ENCODE assay signal across 9 cellular contexts in the genomic region with DNA sequence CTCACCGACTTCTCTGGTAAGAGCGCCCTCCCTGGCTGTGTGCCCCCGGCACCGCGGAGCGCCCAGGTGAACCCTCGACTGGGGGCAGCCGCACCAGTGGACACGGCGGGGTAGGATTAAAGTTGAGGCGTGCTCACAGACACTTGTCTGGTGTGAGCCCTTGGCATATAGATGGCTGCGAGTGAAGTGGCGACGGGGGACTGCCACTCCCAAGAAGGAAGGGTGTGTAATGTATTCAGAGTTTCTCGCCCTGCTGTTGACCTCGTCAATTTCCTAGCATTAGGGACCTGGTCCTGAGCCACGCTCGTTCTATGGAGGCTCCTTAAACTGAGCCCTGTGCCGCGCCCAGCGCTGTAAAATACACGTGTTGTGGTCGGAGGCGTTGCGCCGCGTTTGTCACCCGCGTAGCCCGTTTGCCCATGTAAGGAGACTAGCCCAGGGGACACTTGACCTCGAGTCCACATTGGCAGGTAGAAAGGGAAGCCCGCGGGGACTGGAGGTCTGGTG. TPM values are rescaled to one million over a fixed set of nuclear protein-coding genes. Genes with fewer than 3 reads are reported as not detected.
A peak's percentile ranks its signal among the peaks of the same experiment; 100 is the strongest.
DNase-seq lines count a peak whose midpoint lies in the region; ATAC-seq and TF ChIP-seq lines count a peak whose summit lies in the region.
"Had no signal": no experiment of that assay in that cellular context is flagged by ENCODE, and none has a peak within 500 bp of the region (broad histone marks: within the 10 kb centered on the region; RNA-seq: fewer than 3 reads in every experiment).

No MANE protein-coding gene starts in this region.

- H3K36me3 ChIP-seq in Caco-2 (ENCODE audit: control insufficient read depth, insufficient read depth, low read length) (no peaks in the 10 kb centered on the region), ectodermal cell (ENCODE audit: control insufficient read depth, insufficient read depth, low read length) (no peaks in the 10 kb centered on the region), mucosa of descending colon (ENCODE audit: low read depth) (no peaks in the 10 kb centered on the region), upper lobe of right lung (peaks cover 11% of the 10 kb centered on the region)

- TF ChIP-seq CTCF in Caco-2 (IDR thresholded peaks at IDR 0.05; ENCODE audit: insufficient read depth in 1 of 2, low read depth in 1 of 2, low read length in 1 of 2, severe bottlenecking in 1 of 2, unreplicated experiment in 1 of 2): no peak
- no peak for TF ChIP-seq CTCF in mucosa of descending colon (IDR thresholded peaks at IDR 0.05)
- TF ChIP-seq CTCF in upper lobe of right lung (IDR thresholded peaks at IDR 0.05): no peak

- H3K4me3 ChIP-seq in Caco-2 (ENCODE audit: low read depth, low read length): peak overlapping the region; percentile 38
- peak overlapping the region; percentile 32 for H3K4me3 ChIP-seq in ectodermal cell (ENCODE audit: insufficient read depth, low read depth, low read length)
- H3K4me3 ChIP-seq in mucosa of descending colon: peak overlapping the region; percentile 23
- peak overlapping the region; percentile 80 for H3K4me3 ChIP-seq in upper lobe of right lung

- peaks cover 6% of the 10 kb centered on the region for H3K4me1 Mint-ChIP-seq in Caco-2 (ENCODE audit: low read depth, unreplicated experiment)

- BruUV-seq in Caco-2 (replicated peaks; lab: Mats Ljungman, UMichigan): no TSS peak

- CTCF ChIA-PET in Caco-2 (lab: Charles Lee): interaction anchor here (2.2 kb wide), 1 partner anchor 188 kb away, joined by 8 read pairs; no protein-coding TSS in a partner anchor

- DNase-seq in Caco-2 (no peak), RKO (ENCODE audit: low spot score) (peak; percentile 57), mucosa of descending colon (peak; percentile 78 to 85 (median 83)), upper lobe of right lung (peak; percentile 80), occipital lobe (lab: John Stamatoyannopoulos, UW) (no peak)

- peaks cover 34% of the 10 kb centered on the region for H3K27me3 Mint-ChIP-seq in Caco-2 (ENCODE audit: insufficient read depth, unreplicated experiment)

- peaks cover 6% of the 10 kb centered on the region for H3K36me3 Mint-ChIP-seq in Caco-2 (ENCODE audit: insufficient read depth, unreplicated experiment)

- no peaks in the 10 kb centered on the region for H3K9me3 Mint-ChIP-seq in Caco-2 (ENCODE audit: unreplicated experiment)

- WGBS in ectodermal cell, 2 experiments: 17 to 19% methylated on average over 33 of the region's 33 CpGs

- H3K9me3 ChIP-seq in Caco-2 (no peaks in the 10 kb centered on the region), ectodermal cell (ENCODE audit: control insufficient read depth, low read length) (no peaks in the 10 kb centered on the region), mucosa of descending colon (no peaks in the 10 kb centered on the region), upper lobe of right lung (no peaks in the 10 kb centered on the region)

- ATAC-seq in mucosa of descending colon: peak; percentile 59
- ATAC-seq in upper lobe of right lung: peak; percentile 23
- no peak for ATAC-seq in GM18519 (IDR thresholded peaks at IDR 0.05; ENCODE audit: low FRiP score, unreplicated experiment)
- ATAC-seq in HG02938 (IDR thresholded peaks at IDR 0.05; ENCODE audit: unreplicated experiment): no peak

- H3K27me3 ChIP-seq in Caco-2 (replicated peaks; ENCODE audit: control insufficient read depth, insufficient read depth, low read length): peaks cover 3% of the 10 kb centered on the region; the same call in 1 of the 2 replicates
- peaks cover 59% of the 10 kb centered on the region for H3K27me3 ChIP-seq in ectodermal cell (ENCODE audit: control insufficient read depth, insufficient read depth, low read length, poor library complexity, severe bottlenecking)
- no peaks in the 10 kb centered on the region for H3K27me3 ChIP-seq in upper lobe of right lung

- intact Hi-C loops in Caco-2 (cut with micrococcal nuclease; ENCODE audit: unreplicated experiment): no loop called here
- intact Hi-C loops in mucosa of descending colon (cut with DNase I, micrococcal nuclease): loop anchor here in 1 of 2 donors (10.0 kb wide), 2 partner anchors 162 to 192 kb away; no protein-coding TSS in a partner anchor
- intact Hi-C loops in upper lobe of right lung (cut with DNase I): no loop called here

- POLR2A ChIA-PET in Caco-2 (lab: Charles Lee): no interaction called here

- no peak overlapping the region for H3K27ac Mint-ChIP-seq in Caco-2 (ENCODE audit: unreplicated experiment)

- H3K27ac ChIP-seq in ectodermal cell (ENCODE audit: insufficient read depth, low read depth, low read length, poor library complexity, severe bottlenecking): no peak overlapping the region
- peak overlapping the region; percentile 100 for H3K27ac ChIP-seq in upper lobe of right lung

- peak overlapping the region; percentile 60 for H3K4me3 Mint-ChIP-seq in Caco-2 (ENCODE audit: unreplicated experiment)

- peaks cover 16% of the 10 kb centered on the region for H3K4me1 ChIP-seq in Caco-2
- peaks cover 22% of the 10 kb centered on the region for H3K4me1 ChIP-seq in ectodermal cell (ENCODE audit: control insufficient read depth, insufficient read depth, low read length)
- peaks cover 21% of the 10 kb centered on the region for H3K4me1 ChIP-seq in mucosa of descending colon (ENCODE audit: low read depth)
- H3K4me1 ChIP-seq in upper lobe of right lung: peaks cover 44% of the 10 kb centered on the region

RNA-seq across cellular contexts. Expression of a gene that starts 0.5 kb away (rescaled TPM):
- total RNA-seq in Caco-2 (2022) (not detected in 2 replicates), mucosa of descending colon (10 to 100 TPM; 13.7 to 27.8 (median 15.3) TPM), upper lobe of right lung (55.4 TPM), occipital lobe (5.6 TPM)
- 2.8 TPM for polyA plus RNA-seq in ectodermal cell (2013, experiment 1 of 4)
- polyA plus RNA-seq in ectodermal cell (2013, experiment 2 of 4): 0.59 TPM
- not detected for polyA plus RNA-seq in ectodermal cell (2013, experiment 3 of 4)
- polyA plus RNA-seq in ectodermal cell (2013, experiment 4 of 4): 0.85 TPM
- total RNA-seq: HT1080 had no signal

RNA-seq across cellular contexts. Expression of a gene that starts 20.2 kb away (rescaled TPM):
- total RNA-seq in Caco-2 (2022): 17.1 and 21.1 TPM in 2 replicates
- polyA plus RNA-seq in ectodermal cell (2013, experiment 1 of 4): 12.0 TPM
- 14.6 TPM for polyA plus RNA-seq in ectodermal cell (2013, experiment 2 of 4)
- polyA plus RNA-seq in ectodermal cell (2013, experiment 3 of 4): 9.4 TPM
- polyA plus RNA-seq in ectodermal cell (2013, experiment 4 of 4): 10.0 TPM
- 10 to 100 TPM in 1 of 3 donors, 1 to 10 TPM in 2; 8.4 to 13.5 (median 8.7) TPM for total RNA-seq in mucosa of descending colon
- total RNA-seq in upper lobe of right lung: 14.3 TPM
- total RNA-seq in occipital lobe: 13.1 TPM

Comparison
In these comparisons a context has a peak if more than half of its experiments do, and no peak if none do; other contexts are left out.
1. DNase-seq: peak in RKO (single experiment), mucosa of descending colon (3 of 3) and upper lobe of right lung (single experiment); none in Caco-2 (0 of 2) and occipital lobe (single experiment).
2. H3K4me3 ChIP-seq: peak in every context shown above with its lines; median percentile 80 in upper lobe of right lung; 38 in Caco-2; 32 in ectodermal cell; 23 in mucosa of descending colon.
3. ATAC-seq: peak in mucosa of descending colon (single experiment) and upper lobe of right lung (single experiment); none in GM18519 (single experiment) and HG02938 (single experiment).